Comparison of ENCODE assay signal across 8 cellular contexts in the genomic region with DNA sequence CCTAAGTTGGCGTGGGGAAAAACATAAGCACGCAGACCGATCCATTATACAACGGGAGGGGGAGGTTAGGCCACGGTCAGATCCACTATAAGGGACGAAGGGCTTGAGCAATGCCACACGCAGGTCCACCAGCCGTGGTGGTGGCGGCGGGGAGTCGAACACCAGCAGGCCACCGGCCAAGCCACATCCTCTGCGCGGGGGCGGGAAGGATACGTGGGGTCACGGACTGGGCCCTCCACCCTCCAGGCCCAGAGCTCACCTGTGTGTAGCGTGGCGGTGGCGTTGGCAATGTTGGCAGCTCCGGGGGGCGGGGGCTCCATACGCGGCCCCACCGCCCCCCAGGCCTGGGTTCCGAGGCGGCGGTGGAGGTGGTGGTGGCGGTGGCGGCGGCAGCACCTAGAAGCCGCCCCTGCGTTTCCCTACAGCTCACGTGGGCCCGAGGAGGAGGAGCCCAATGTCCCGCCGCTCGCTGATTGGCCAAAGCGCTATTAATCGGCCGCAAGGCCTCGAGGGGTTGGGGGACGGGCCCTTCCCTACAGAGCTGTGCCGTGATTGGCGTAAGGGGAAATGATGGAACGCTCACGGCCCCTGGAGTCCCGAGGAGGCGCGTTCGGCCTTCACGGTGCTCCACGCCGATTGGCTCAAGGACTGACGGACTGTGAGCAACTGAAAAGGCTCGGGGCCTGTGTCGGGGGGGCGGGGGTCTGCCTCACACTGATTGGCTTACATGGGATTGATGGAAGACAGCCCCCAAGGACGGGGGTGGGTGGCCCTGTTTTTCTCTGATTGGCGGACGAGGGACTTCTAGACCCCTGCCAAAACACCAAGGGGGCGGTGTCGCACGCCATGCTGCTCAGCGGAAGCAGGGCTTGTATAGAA. TPM values are rescaled to one million over a fixed set of nuclear protein-coding genes. Genes with fewer than 3 reads are reported as not detected.
DNase-seq lines count a peak whose midpoint lies in the region; ATAC-seq, FAIRE-seq and TF ChIP-seq lines count a peak whose summit lies in the region.

Gene ELK1, minus strand, starts transcription at position 400 of the 879 bp plus-strand sequence. CDS start 9,122 bp downstream, outside the sequence.

- no peaks in the 10 kb centered on the region for H4K20me1 ChIP-seq in keratinocyte (ENCODE audit: control insufficient read depth, extremely low read depth, insufficient read depth, low read length)

- H3K27ac ChIP-seq in keratinocyte (ENCODE audit: control insufficient read depth, insufficient read depth, low read length): peak within 1 kb of the TSS; percentile 76

- peaks cover 13% of the 10 kb centered on the region for H3K79me2 ChIP-seq in keratinocyte (ENCODE audit: control insufficient read depth, insufficient read depth, low read length)

- dilution Hi-C loops in keratinocyte (cut with MboI; ENCODE audit: extremely low pct_ligation_motif_present, low sequenced_read_pairs): no loop called here

- H3K27me3 ChIP-seq in keratinocyte (ENCODE audit: control insufficient read depth, extremely low read depth, insufficient read depth, low read length): no peaks in the 10 kb centered on the region

- peaks cover 2 to 11% of the 10 kb centered on the region in 2 experiments for H3K36me3 ChIP-seq in keratinocyte (ENCODE audit: control insufficient read depth in 2 of 2, extremely low read depth in 1 of 2, insufficient read depth in 2 of 2, low read length in 2 of 2)

- FAIRE-seq in keratinocyte (lab: Jason Lieb, UNC): no peak

- H3K4me3 ChIP-seq in keratinocyte (ENCODE audit: control insufficient read depth in 2 of 3, extremely low read depth in 1 of 3, insufficient read depth in 2 of 3, low read depth in 1 of 3, low read length in 3 of 3): peak within 1 kb of the TSS; percentile 73 to 77 (median 74)

- H3K9me1 ChIP-seq in keratinocyte (ENCODE audit: control insufficient read depth, extremely low read depth, insufficient read depth, low read length): peaks cover 2% of the 10 kb centered on the region

- H3K4me2 ChIP-seq in keratinocyte (ENCODE audit: control insufficient read depth, extremely low read depth, insufficient read depth, low read depth, low read length): peak within 1 kb of the TSS; percentile 80

- TF ChIP-seq CTCF in AG09319 (IDR thresholded peaks at IDR 0.05; ENCODE audit: low read depth, low read length) (no peak), keratinocyte (optimal IDR thresholded peaks at IDR 0.05 in 1 of 3, IDR thresholded peaks at IDR 0.05 in 1 of 3, conservative IDR thresholded peaks at IDR 0.05 in 1 of 3; ENCODE audit: extremely low read depth in 1 of 3, insufficient read depth in 2 of 3, low read length in 3 of 3) (no peak)

- H3K9ac ChIP-seq in keratinocyte (ENCODE audit: control insufficient read depth, extremely low read depth, insufficient read depth, low read length): peak within 1 kb of the TSS; percentile 82

- ATAC-seq in GM19035 (IDR thresholded peaks at IDR 0.05; ENCODE audit: unreplicated experiment) (peak; percentile 90), HG03354 (IDR thresholded peaks at IDR 0.05; ENCODE audit: poor library complexity, severe bottlenecking, unreplicated experiment) (peak; percentile 88)

- H3K9me3 ChIP-seq in keratinocyte (ENCODE audit: control insufficient read depth, low read depth, low read length): no peaks in the 10 kb centered on the region

- peaks cover 16% of the 10 kb centered on the region for H3K4me1 ChIP-seq in keratinocyte (ENCODE audit: control insufficient read depth, extremely low read depth, insufficient read depth, low read length)

- H2AFZ ChIP-seq in keratinocyte (ENCODE audit: control insufficient read depth, low read length): peak within 1 kb of the TSS; percentile 53

- DNase-seq in AG09319 (ENCODE audit: extremely low read depth, low read depth): peak; percentile 96
- DNase-seq in NCI-H446 treated with DMSO at 0.1 percent for 48 hours (lab: John Stamatoyannopoulos, UW): peak; percentile 96
- DNase-seq in activated CD4-positive, alpha-beta T cell treated with anti-CD3 and anti-CD28 coated beads for 1 hour: peak; percentile 81
- DNase-seq in cerebellum (ENCODE audit: low spot score): peak; percentile 94
- DNase-seq in keratinocyte (ENCODE audit: low read depth, low spot score): peak; percentile 78
- DNase-seq in stimulated activated CD4-positive, alpha-beta T cell treated with anti-CD3 and anti-CD28 coated beads, Interleukin-15, amount 100 ng/mL, for 1 hour (ENCODE audit: low read depth in 1 of 2, low spot score in 1 of 2): peak; percentile 71 to 75

RNA-seq across cellular contexts. Expression of gene ELK1, which starts in this region (rescaled TPM):
- total RNA-seq in cerebellum: 12.2 TPM
- 8.2 to 13.5 TPM (median 12.9 TPM) in 3 replicates for polyA plus RNA-seq in keratinocyte
- 7.7 TPM for polyA plus RNA-seq in keratinocyte (2011; ENCODE audit: low read depth)
- 13.3 and 15.4 TPM in 2 replicates for polyA plus RNA-seq in keratinocyte (2011; cell fraction: cytosol; rRNA removed)
- polyA plus RNA-seq in keratinocyte (2011; cell fraction: nucleus; rRNA removed): 6.4 and 8.2 TPM in 2 replicates
- 12.7 and 16.5 TPM in 2 replicates for polyA plus RNA-seq in keratinocyte (2012; ENCODE audit: low replicate concordance)
- 9.9 to 25.6 TPM (median 10.3 TPM) in 3 replicates for polyA minus RNA-seq in keratinocyte
- 15.9 TPM for polyA minus RNA-seq in keratinocyte (2011; cell fraction: cytosol; rRNA and poly(A)+ RNA removed)
- polyA minus RNA-seq in keratinocyte (2011; cell fraction: nucleus; rRNA and poly(A)+ RNA removed): 4.3 and 5.4 TPM in 2 replicates

Comparison
In these comparisons a context has a peak if more than half of its experiments do, and no peak if none do; other contexts are left out.
1. Peak in every context shown above with its lines: DNase-seq, ATAC-seq, H3K4me3 ChIP-seq and H3K27ac ChIP-seq.